Comparison of ENCODE assay signal across 1 cellular context in genomic region chrX:103630171-103630511, GRCh38.
TF ChIP-seq lines count a peak whose summit lies in the region.

No MANE protein-coding gene starts in this region.

TF ChIP-seq in K562, 482 proteins besides CTCF, POLR2A, EP300 and RAD21:
- TF ChIP-seq THRAP3 (IDR thresholded peaks at IDR 0.05; ENCODE audit: borderline replicate concordance) (no peak), RNF2 (IDR thresholded peaks at IDR 0.05) (no peak), CCNT2 (IDR thresholded peaks at IDR 0.05; ENCODE audit: borderline replicate concordance, extremely low read depth, insufficient read length, low read depth, low read length) (no peak), ZBTB33 (CRISPR knock-in tag; IDR thresholded peaks at IDR 0.05) (no peak), NUFIP1 (IDR thresholded peaks at IDR 0.05; ENCODE audit: partially characterized antibody) (no peak), IRF1 (CRISPR knock-in tag; IDR thresholded peaks at IDR 0.05; ENCODE audit: borderline replicate concordance) (no peak), XRCC3 (IDR thresholded peaks at IDR 0.05) (no peak)
